Comparison of ENCODE assay signal across 16 cellular contexts in the genomic region with DNA sequence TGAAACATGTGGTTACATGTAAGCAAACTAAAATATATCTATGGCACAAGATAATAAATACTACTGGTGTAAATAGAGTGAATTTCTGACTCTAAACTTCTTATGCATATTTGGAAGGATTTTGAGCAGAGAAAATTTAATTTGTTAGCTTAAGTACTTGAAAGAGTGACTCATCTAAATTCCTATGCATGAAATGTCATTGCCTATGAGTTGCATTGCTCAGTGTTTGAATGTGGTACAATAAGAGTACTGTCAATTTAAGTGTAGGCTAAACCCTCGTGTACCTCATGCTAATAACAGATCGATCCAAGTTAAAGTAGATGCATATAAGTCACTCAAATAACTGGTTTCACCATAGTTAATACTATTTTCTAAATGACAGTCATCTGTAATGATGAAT. TPM values are rescaled to one million over a fixed set of nuclear protein-coding genes. Genes with fewer than 3 reads are reported as not detected.
A peak's percentile ranks its signal among the peaks of the same experiment; 100 is the strongest.
DNase-seq lines count a peak whose midpoint lies in the region; ATAC-seq and TF ChIP-seq lines count a peak whose summit lies in the region.
"Had no signal": no experiment of that assay in that cellular context is flagged by ENCODE, and none has a peak within 500 bp of the region (broad histone marks: within the 10 kb centered on the region; RNA-seq: fewer than 3 reads in every experiment).

No MANE protein-coding gene starts in this region.

- no peaks in the 10 kb centered on the region for H3K4me1 ChIP-seq in left lung
- H3K4me1 ChIP-seq in CD8-positive, alpha-beta memory T cell (ENCODE audit: insufficient read depth, low read length) = no peaks in the 10 kb centered on the region

- H3K27ac ChIP-seq in left lung = no peak overlapping the region
- no peak overlapping the region for H3K27ac ChIP-seq in CD8-positive, alpha-beta memory T cell (ENCODE audit: low read depth, low read length)
- H3K27ac ChIP-seq: ovary had no signal

- H3K9me3 Mint-ChIP-seq in CD8-positive, alpha-beta memory T cell = no peaks in the 10 kb centered on the region
- H3K9me3 Mint-ChIP-seq: CD8-positive, alpha-beta T cell; mesothelial cell of epicardium had no signal

- intact Hi-C loops in left lung (cut with DNase I) (no loop called here), Right ventricle myocardium inferior (cut with DNase I) (no loop called here)

- POLR2A ChIA-PET in CD8-positive, alpha-beta memory T cell (lab: Charles Lee) = no interaction called here

- ATAC-seq in left lung = peak; percentile 79
- ATAC-seq in Right ventricle myocardium inferior = no peak
- ATAC-seq in GM18498 (IDR thresholded peaks at IDR 0.05; ENCODE audit: unreplicated experiment) = no peak
- ATAC-seq: activated CD4-positive, CD25-positive, alpha-beta regulatory T cell treated with anti-CD3 and anti-CD28 coated beads, Interleukin-2, amount 50 U/mL, for 24 hours; CD8-positive, alpha-beta T cell had no signal

- H3K36me3 Mint-ChIP-seq in CD8-positive, alpha-beta memory T cell = no peaks in the 10 kb centered on the region
- H3K36me3 Mint-ChIP-seq: CD8-positive, alpha-beta T cell; mesothelial cell of epicardium had no signal

- DNase-seq in AG10803 (ENCODE audit: low read depth) (peak; percentile 72), M059J (ENCODE audit: low read depth) (peak; percentile 65), choroid plexus epithelial cell (ENCODE audit: low read depth) (peak; percentile 84), left lung (no peak), Right ventricle myocardium inferior (ENCODE audit: missing footprints) (no peak), AML-193 (lab: John Stamatoyannopoulos, UW) (no peak)
- DNase-seq in CD8-positive, alpha-beta memory T cell = no peak
- DNase-seq: activated T-cell treated with anti-CD3 and anti-CD28 coated beads, Interleukin-2, amount 50 U/mL, for 1 hour; aorta; CD8-positive, alpha-beta T cell; ovary; stimulated activated CD4-positive, alpha-beta T cell treated with anti-CD3 and anti-CD28 coated beads, Interleukin-2, amount 100 ng/mL, for 24 hours; stimulated activated naive CD4-positive, alpha-beta T cell had no signal

- H3K27me3 ChIP-seq in left lung = no peaks in the 10 kb centered on the region
- no peaks in the 10 kb centered on the region for H3K27me3 ChIP-seq in CD8-positive, alpha-beta memory T cell (ENCODE audit: insufficient read depth, low read length, poor library complexity, severe bottlenecking)
- H3K27me3 ChIP-seq: ovary had no signal

- H3K4me3 Mint-ChIP-seq in CD8-positive, alpha-beta memory T cell = no peak overlapping the region
- H3K4me3 Mint-ChIP-seq: CD8-positive, alpha-beta T cell; mesothelial cell of epicardium had no signal

- H3K27me3 Mint-ChIP-seq in CD8-positive, alpha-beta memory T cell = peaks cover 0 to 18% of the 10 kb centered on the region in 2 donors

- H3K27ac Mint-ChIP-seq in CD8-positive, alpha-beta memory T cell = no peak overlapping the region
- H3K27ac Mint-ChIP-seq: CD8-positive, alpha-beta T cell; mesothelial cell of epicardium had no signal

- CTCF ChIA-PET in CD8-positive, alpha-beta memory T cell (lab: Charles Lee) = no interaction called here

- no peak overlapping the region for H3K4me3 ChIP-seq in AG10803 (ENCODE audit: low read length)
- H3K4me3 ChIP-seq in choroid plexus epithelial cell (ENCODE audit: low read depth, low read length) = no peak overlapping the region
- H3K4me3 ChIP-seq in left lung = no peak overlapping the region
- H3K4me3 ChIP-seq in CD8-positive, alpha-beta memory T cell (ENCODE audit: low read length) = no peak overlapping the region
- H3K4me3 ChIP-seq: ovary had no signal

- no peaks in the 10 kb centered on the region for H3K4me1 Mint-ChIP-seq in CD8-positive, alpha-beta memory T cell

- H3K9me3 ChIP-seq in left lung = no peaks in the 10 kb centered on the region
- no peaks in the 10 kb centered on the region for H3K9me3 ChIP-seq in CD8-positive, alpha-beta memory T cell (ENCODE audit: low read length)
- H3K9me3 ChIP-seq: ovary had no signal

- TF ChIP-seq CTCF in AG10803 (conservative IDR thresholded peaks at IDR 0.05; ENCODE audit: low read length) (no peak), choroid plexus epithelial cell (conservative IDR thresholded peaks at IDR 0.05; ENCODE audit: low read depth, low read length) (no peak), left lung (IDR thresholded peaks at IDR 0.05) (no peak)

- no peaks in the 10 kb centered on the region for H3K36me3 ChIP-seq in left lung
- no peaks in the 10 kb centered on the region for H3K36me3 ChIP-seq in CD8-positive, alpha-beta memory T cell (ENCODE audit: insufficient read depth, low read length)
- H3K36me3 ChIP-seq: ovary had no signal

RNA-seq across cellular contexts. Expression of a gene that starts 5.3 kb away (rescaled TPM):
- not detected in 2 replicates for total RNA-seq in M059J (2014; rRNA removed; shearing (Covaris generic))
- not detected for total RNA-seq in left lung
- total RNA-seq in CD8-positive, alpha-beta memory T cell = not detected
- polyA plus RNA-seq in CD8-positive, alpha-beta memory T cell = not detected
- total RNA-seq in Right ventricle myocardium inferior = 0.89 TPM
- total RNA-seq: aorta; CD8-positive, alpha-beta T cell; mesothelial cell of epicardium; ovary had no signal
- polyA plus RNA-seq: aorta, ovary had no signal

Comparison
In these comparisons a context has a peak if more than half of its experiments do, and no peak if none do; other contexts are left out.
1. DNase-seq: peak in AG10803 (single experiment), M059J (single experiment) and choroid plexus epithelial cell (single experiment); none in left lung (0 of 2), CD8-positive, alpha-beta memory T cell (0 of 5), Right ventricle myocardium inferior (single experiment) and AML-193 (0 of 2).